In the genomic region with DNA sequence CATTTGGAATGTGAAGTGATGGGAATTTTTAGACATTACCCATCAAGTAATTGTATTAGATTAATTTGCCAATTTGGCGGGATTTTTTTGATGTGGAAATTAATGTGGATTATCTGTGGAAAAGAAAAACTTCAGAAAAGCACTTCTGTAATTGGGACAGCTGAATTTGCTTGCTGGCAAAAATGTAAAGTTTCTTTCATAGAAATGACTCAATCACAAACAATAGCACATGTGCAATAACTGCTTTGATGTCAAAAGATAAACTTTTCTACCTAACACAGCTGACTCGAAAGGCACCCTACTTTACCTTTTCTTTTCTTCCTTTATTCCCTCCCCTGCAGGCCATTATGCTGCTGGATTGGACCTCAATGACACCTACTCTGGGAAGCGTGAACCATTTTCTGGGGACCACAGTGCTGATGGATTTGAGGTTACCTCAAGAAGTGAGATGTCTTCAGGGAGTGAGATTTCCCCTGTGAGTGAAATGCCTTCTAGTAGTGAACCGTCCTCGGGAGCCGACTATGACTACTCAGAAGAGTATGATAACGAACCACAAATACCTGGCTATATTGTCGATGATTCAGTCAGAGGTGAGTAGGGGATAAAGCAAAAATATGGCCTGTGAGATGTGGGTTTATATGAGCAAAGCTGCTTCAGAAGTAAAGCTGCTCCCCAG, we compare ENCODE assay signal across 1 cellular context.
TF ChIP-seq lines count a peak whose summit lies in the region.

No MANE protein-coding gene starts in this region.

TF ChIP-seq in K562, 482 proteins besides CTCF, POLR2A, EP300 and RAD21 (continued from another document):
- TF ChIP-seq TCF7L2 (IDR thresholded peaks at IDR 0.05; ENCODE audit: low read depth, low read length) = no peak
- TF ChIP-seq GTF2E2 (tag; IDR thresholded peaks at IDR 0.05) = no peak
- TF ChIP-seq FOSL1 (tag; conservative IDR thresholded peaks at IDR 0.05) = no peak
- TF ChIP-seq WHSC1 (IDR thresholded peaks at IDR 0.05; ENCODE audit: low read length) = no peak
- no peak for TF ChIP-seq EHMT2 (IDR thresholded peaks at IDR 0.05)
- TF ChIP-seq, protein P1, sequence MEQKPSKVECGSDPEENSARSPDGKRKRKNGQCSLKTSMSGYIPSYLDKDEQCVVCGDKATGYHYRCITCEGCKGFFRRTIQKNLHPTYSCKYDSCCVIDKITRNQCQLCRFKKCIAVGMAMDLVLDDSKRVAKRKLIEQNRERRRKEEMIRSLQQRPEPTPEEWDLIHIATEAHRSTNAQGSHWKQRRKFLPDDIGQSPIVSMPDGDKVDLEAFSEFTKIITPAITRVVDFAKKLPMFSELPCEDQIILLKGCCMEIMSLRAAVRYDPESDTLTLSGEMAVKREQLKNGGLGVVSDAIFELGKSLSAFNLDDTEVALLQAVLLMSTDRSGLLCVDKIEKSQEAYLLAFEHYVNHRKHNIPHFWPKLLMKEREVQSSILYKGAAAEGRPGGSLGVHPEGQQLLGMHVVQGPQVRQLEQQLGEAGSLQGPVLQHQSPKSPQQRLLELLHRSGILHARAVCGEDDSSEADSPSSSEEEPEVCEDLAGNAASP (IDR thresholded peaks at IDR 0.05) = no peak
- no peak for TF ChIP-seq SIRT6 (IDR thresholded peaks at IDR 0.05; ENCODE audit: low read depth, low read length)
- TF ChIP-seq MAZ (CRISPR knock-in tag; conservative IDR thresholded peaks at IDR 0.05 in 1 of 2, IDR thresholded peaks at IDR 0.05 in 1 of 2) = no peak
- TF ChIP-seq MCM7 (IDR thresholded peaks at IDR 0.05) = no peak
- no peak for TF ChIP-seq KLF10 (CRISPR knock-in tag; IDR thresholded peaks at IDR 0.05)
- peak; percentile 58; the same call in 1 of the 2 replicates for TF ChIP-seq C11orf30 (IDR thresholded peaks at IDR 0.05; ENCODE audit: low read depth)
- TF ChIP-seq ZNF445 (CRISPR knock-in tag; IDR thresholded peaks at IDR 0.05; ENCODE audit: low read depth) = no peak
- no peak for TF ChIP-seq ARHGAP35 (IDR thresholded peaks at IDR 0.05; ENCODE audit: partially characterized antibody)
- no peak for TF ChIP-seq POLR2G (IDR thresholded peaks at IDR 0.05; ENCODE audit: low read depth, low read length)
- no peak for TF ChIP-seq HMG20A (CRISPR knock-in tag; conservative IDR thresholded peaks at IDR 0.05)
- no peak for TF ChIP-seq KLF6 (CRISPR knock-in tag; IDR thresholded peaks at IDR 0.05; ENCODE audit: borderline replicate concordance)
- TF ChIP-seq TBP (optimal IDR thresholded peaks at IDR 0.05; ENCODE audit: low read depth, low read length) = no peak
- TF ChIP-seq SRF (CRISPR knock-in tag; IDR thresholded peaks at IDR 0.05) = no peak
- TF ChIP-seq ZNF316 (IDR thresholded peaks at IDR 0.05) = peak; percentile 27; the same call in 1 of the 2 replicates
- TF ChIP-seq BMI1 (IDR thresholded peaks at IDR 0.05; ENCODE audit: low read length) = no peak
- no peak for TF ChIP-seq LEF1 (IDR thresholded peaks at IDR 0.05)
- TF ChIP-seq, protein P2, sequence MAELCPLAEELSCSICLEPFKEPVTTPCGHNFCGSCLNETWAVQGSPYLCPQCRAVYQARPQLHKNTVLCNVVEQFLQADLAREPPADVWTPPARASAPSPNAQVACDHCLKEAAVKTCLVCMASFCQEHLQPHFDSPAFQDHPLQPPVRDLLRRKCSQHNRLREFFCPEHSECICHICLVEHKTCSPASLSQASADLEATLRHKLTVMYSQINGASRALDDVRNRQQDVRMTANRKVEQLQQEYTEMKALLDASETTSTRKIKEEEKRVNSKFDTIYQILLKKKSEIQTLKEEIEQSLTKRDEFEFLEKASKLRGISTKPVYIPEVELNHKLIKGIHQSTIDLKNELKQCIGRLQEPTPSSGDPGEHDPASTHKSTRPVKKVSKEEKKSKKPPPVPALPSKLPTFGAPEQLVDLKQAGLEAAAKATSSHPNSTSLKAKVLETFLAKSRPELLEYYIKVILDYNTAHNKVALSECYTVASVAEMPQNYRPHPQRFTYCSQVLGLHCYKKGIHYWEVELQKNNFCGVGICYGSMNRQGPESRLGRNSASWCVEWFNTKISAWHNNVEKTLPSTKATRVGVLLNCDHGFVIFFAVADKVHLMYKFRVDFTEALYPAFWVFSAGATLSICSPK (IDR thresholded peaks at IDR 0.05; ENCODE audit: borderline replicate concordance) = no peak
- no peak for TF ChIP-seq MYC (IDR thresholded peaks at IDR 0.05; ENCODE audit: low read depth, low read length)
- no peak for TF ChIP-seq MYC (CRISPR knock-in tag; IDR thresholded peaks at IDR 0.05; ENCODE audit: borderline replicate concordance, low read depth)
